ENCODE assay signal across 36 cellular contexts in genomic region chr7:114862406-114862805, GRCh38.
"Had no signal": no experiment of that assay in that cellular context is flagged by ENCODE, and none has a peak within 500 bp of the region (broad histone marks: within the 10 kb centered on the region; RNA-seq: fewer than 3 reads in every experiment).

No MANE protein-coding gene starts in this region.

- DNase-seq: activated B cell treated with CpG ODN at 0.5 μM for 24 hours; activated CD4-positive, alpha-beta memory T cell treated with anti-CD3 and anti-CD28 coated beads for 36 hours; activated CD4-positive, alpha-beta T cell treated with anti-CD3 and anti-CD28 coated beads for 4 hours; activated CD4-positive, alpha-beta T cell treated with anti-CD3 and anti-CD28 coated beads, Interleukin-2, amount 10 ng/mL, durations not matched to agents 24 days and 14 days; activated CD4-positive, alpha-beta T cell treated with anti-CD3 and anti-CD28 coated beads, Interleukin-2, amount 50 U/mL, for 1 hour; activated CD4-positive, alpha-beta T cell treated with anti-CD3 and anti-CD28 coated beads, Interleukin-2, amount 50 U/mL, for 4 hours; activated CD4-positive, CD25-positive, alpha-beta regulatory T cell treated with anti-CD3 and anti-CD28 coated beads, Interleukin-2, amount 50 U/mL, for 72 hours; activated CD8-positive, alpha-beta memory T cell treated with anti-CD3 and anti-CD28 coated beads, Interleukin-2, amount 50 U/mL, for 4 hours; activated CD8-positive, alpha-beta T cell treated with anti-CD3 and anti-CD28 coated beads for 36 hours; activated effector memory CD4-positive, alpha-beta T cell treated with anti-CD3 and anti-CD28 coated beads, Interleukin-2, amount 50 U/mL, for 16 hours; activated gamma-delta T cell treated with Interleukin-2 at 50 U/mL for 16 hours; activated naive CD4-positive, alpha-beta T cell; activated naive CD4-positive, alpha-beta T cell treated with anti-CD3 and anti-CD28 coated beads for 36 hours; activated naive CD8-positive, alpha-beta T cell treated with anti-CD3 and anti-CD28 coated beads, Interleukin-2, amount 10 ng/mL, durations not matched to agents 7 days and 5 days; activated T-cell treated with anti-CD3 and anti-CD28 coated beads for 4 hours; activated T-cell treated with anti-CD3 and anti-CD28 coated beads, Interleukin-2, amount 50 U/mL, for 1 hour; activated T-cell treated with anti-CD3 and anti-CD28 coated beads, Interleukin-2, amount 50 U/mL, for 4 hours; activated T-cell treated with anti-CD3 and anti-CD28 coated beads, Interleukin-2, amount 50 U/mL, for 72 hours; adrenal gland; amniotic stem cell; aorta; caudate nucleus; cerebellar nuclear complex; SW 1271; T-helper 1 cell; T-helper 2 cell; T-helper 9 cell had no signal

- H3K36me3 Mint-ChIP-seq: activated CD4-positive, alpha-beta memory T cell treated with anti-CD3 and anti-CD28 coated beads for 36 hours; activated naive CD8-positive, alpha-beta T cell treated with anti-CD3 and anti-CD28 coated beads, Interleukin-2, amount 10 ng/mL, durations not matched to agents 7 days and 5 days; brain had no signal

- H3K9me3 Mint-ChIP-seq: activated B cell treated with CpG ODN at 0.5 μM for 24 hours; activated CD4-positive, alpha-beta memory T cell treated with anti-CD3 and anti-CD28 coated beads for 36 hours; activated CD8-positive, alpha-beta T cell treated with anti-CD3 and anti-CD28 coated beads for 36 hours; activated naive CD4-positive, alpha-beta T cell treated with anti-CD3 and anti-CD28 coated beads for 36 hours; activated naive CD8-positive, alpha-beta T cell treated with anti-CD3 and anti-CD28 coated beads, Interleukin-2, amount 10 ng/mL, durations not matched to agents 7 days and 5 days; activated T-cell treated with anti-CD3 and anti-CD28 coated beads, Interleukin-2, amount 50 U/mL, for 4 hours; activated T-cell treated with anti-CD3 and anti-CD28 coated beads, Interleukin-2, amount 50 U/mL, for 72 hours; brain; central memory CD8-positive, alpha-beta T cell; T-helper 1 cell treated with Interleukin-12 subunit alpha and Interleukin-12 subunit beta and Interleukin-4 antibody, amounts not matched to agents 30 μg/mL and 1 μg/mL, for 36 hours; T-helper 2 cell treated with Interferon-gamma antibody and Interleukin-4, amounts not matched to agents 5 μg/mL and 100 μg/mL, for 36 hours had no signal

- H3K27ac Mint-ChIP-seq: activated B cell treated with CpG ODN at 0.5 μM for 24 hours; activated CD4-positive, alpha-beta memory T cell treated with anti-CD3 and anti-CD28 coated beads for 36 hours; activated CD4-positive, alpha-beta T cell treated with anti-CD3 and anti-CD28 coated beads, Interleukin-2, amount 10 ng/mL, durations not matched to agents 24 days and 14 days; activated CD8-positive, alpha-beta T cell treated with anti-CD3 and anti-CD28 coated beads for 36 hours; activated naive CD4-positive, alpha-beta T cell treated with anti-CD3 and anti-CD28 coated beads for 36 hours; activated naive CD4-positive, alpha-beta T cell treated with anti-CD3 and anti-CD28 coated beads, Interleukin-2, amount 50 U/mL, for 72 hours; activated naive CD8-positive, alpha-beta T cell treated with anti-CD3 and anti-CD28 coated beads, Interleukin-2, amount 10 ng/mL, durations not matched to agents 7 days and 5 days; activated T-cell treated with anti-CD3 and anti-CD28 coated beads, Interleukin-2, amount 50 U/mL, for 72 hours; activated T-helper 1 cell treated with anti-CD3 and anti-CD28 coated beads, Interleukin-12 subunit alpha, Interleukin-12 subunit beta, Interleukin-2, Interleukin-4 antibody, amounts not matched to agents 30 ng/mL and 10 ng/mL and 1 ng/mL, durations not matched to agents 14 hours and 24 hours and 36 hours; activated T-helper 17 cell treated with anti-CD3 and anti-CD28 coated beads, Interleukin-2, amount 50 U/mL, for 72 hours; brain; T-helper 1 cell treated with Interleukin-12 subunit alpha and Interleukin-12 subunit beta and Interleukin-4 antibody, amounts not matched to agents 30 μg/mL and 1 μg/mL, for 36 hours; T-helper 2 cell treated with Interferon-gamma antibody and Interleukin-4, amounts not matched to agents 5 μg/mL and 100 μg/mL, for 36 hours had no signal

- H3K4me1 Mint-ChIP-seq: brain; central memory CD8-positive, alpha-beta T cell had no signal

- H3K27me3 Mint-ChIP-seq: activated B cell treated with CpG ODN at 0.5 μM for 24 hours; activated CD4-positive, alpha-beta memory T cell treated with anti-CD3 and anti-CD28 coated beads for 36 hours; activated CD8-positive, alpha-beta T cell treated with anti-CD3 and anti-CD28 coated beads for 36 hours; activated naive CD8-positive, alpha-beta T cell treated with anti-CD3 and anti-CD28 coated beads, Interleukin-2, amount 10 ng/mL, durations not matched to agents 7 days and 5 days; activated T-helper 17 cell treated with anti-CD3 and anti-CD28 coated beads, Interleukin-2, amount 50 U/mL, for 72 hours; central memory CD8-positive, alpha-beta T cell had no signal

- FAIRE-seq: bronchial epithelial cell, TTC549 had no signal

- H3K4me3 Mint-ChIP-seq: activated B cell treated with CpG ODN at 0.5 μM for 24 hours; activated CD4-positive, alpha-beta memory T cell treated with anti-CD3 and anti-CD28 coated beads for 36 hours; activated CD4-positive, alpha-beta T cell treated with anti-CD3 and anti-CD28 coated beads, Interleukin-2, amount 10 ng/mL, durations not matched to agents 24 days and 14 days; activated CD8-positive, alpha-beta T cell treated with anti-CD3 and anti-CD28 coated beads for 36 hours; activated naive CD4-positive, alpha-beta T cell treated with anti-CD3 and anti-CD28 coated beads for 36 hours; activated naive CD8-positive, alpha-beta T cell treated with anti-CD3 and anti-CD28 coated beads, Interleukin-2, amount 10 ng/mL, durations not matched to agents 7 days and 5 days; activated T-cell treated with anti-CD3 and anti-CD28 coated beads, Interleukin-2, amount 50 U/mL, for 4 hours; activated T-cell treated with anti-CD3 and anti-CD28 coated beads, Interleukin-2, amount 50 U/mL, for 72 hours; activated T-helper 1 cell treated with anti-CD3 and anti-CD28 coated beads, Interleukin-12 subunit alpha, Interleukin-12 subunit beta, Interleukin-2, Interleukin-4 antibody, amounts not matched to agents 30 ng/mL and 10 ng/mL and 1 ng/mL, durations not matched to agents 14 hours and 24 hours and 36 hours; activated T-helper 17 cell treated with anti-CD3 and anti-CD28 coated beads, Interleukin-2, amount 50 U/mL, for 72 hours; brain; central memory CD8-positive, alpha-beta T cell; T-helper 1 cell treated with Interleukin-12 subunit alpha and Interleukin-12 subunit beta and Interleukin-4 antibody, amounts not matched to agents 30 μg/mL and 1 μg/mL, for 36 hours; T-helper 2 cell treated with Interferon-gamma antibody and Interleukin-4, amounts not matched to agents 5 μg/mL and 100 μg/mL, for 36 hours had no signal
